ENCODE assay signal across 25 cellular contexts in genomic region chr17:42975265-42975664, GRCh38. TPM values are rescaled to one million over a fixed set of nuclear protein-coding genes. Genes with fewer than 3 reads are reported as not detected.
"Had no signal": no experiment of that assay in that cellular context is flagged by ENCODE, and none has a peak within 500 bp of the region (broad histone marks: within the 10 kb centered on the region; RNA-seq: fewer than 3 reads in every experiment).

No MANE protein-coding gene starts in this region.

- DNase-seq: activated CD4-positive, alpha-beta T cell treated with anti-CD3 and anti-CD28 coated beads for 1 hour; activated CD4-positive, alpha-beta T cell treated with anti-CD3 and anti-CD28 coated beads, Interleukin-2, amount 50 U/mL, for 1 hour; activated CD8-positive, alpha-beta memory T cell treated with anti-CD3 and anti-CD28 coated beads for 24 hours; activated CD8-positive, alpha-beta memory T cell treated with anti-CD3 and anti-CD28 coated beads, Interleukin-2, amount 50 U/mL, for 48 hours; activated gamma-delta T cell; activated naive CD4-positive, alpha-beta T cell treated with anti-CD3 and anti-CD28 coated beads, Interleukin-2, amount 50 U/mL, for 16 hours; activated naive CD8-positive, alpha-beta T cell treated with anti-CD3 and anti-CD28 coated beads, Interleukin-2, amount 50 U/mL, for 24 hours; activated T-cell treated with anti-CD3 and anti-CD28 coated beads, Interleukin-2, amount 50 U/mL, for 48 hours; cortex of kidney; endodermal cell; esophagus squamous epithelium; heart right ventricle; islet precursor cell; left cardiac atrium; occipital lobe; posterior cingulate gyrus; spleen; stimulated activated CD4-positive, alpha-beta T cell treated with anti-CD3 and anti-CD28 coated beads, Interleukin-4, amount 100 ng/mL, for 1 hour; stimulated activated naive CD8-positive, alpha-beta T cell treated with anti-CD3 and anti-CD28 coated beads, Interleukin-15, Interleukin-2, amounts not matched to agents 100 U/mL and 50 U/mL, for 24 hours; SW 1271; tibial artery had no signal

- H3K4me3 Mint-ChIP-seq: activated naive CD8-positive, alpha-beta T cell treated with anti-CD3 and anti-CD28 coated beads, Interleukin-2, amount 50 U/mL, for 24 hours; endodermal cell; memory B cell; natural killer cell treated with Interleukin-12 subunit alpha and Interleukin-12 subunit beta and Interleukin-15 and Interleukin-18, amount 100 ng/mL, for 72 hours had no signal

- H3K36me3 ChIP-seq: esophagus squamous epithelium, heart right ventricle, spleen, tibial artery had no signal

- H3K36me3 Mint-ChIP-seq: memory B cell; natural killer cell treated with Interleukin-12 subunit alpha and Interleukin-12 subunit beta and Interleukin-15 and Interleukin-18, amount 100 ng/mL, for 72 hours had no signal

- ATAC-seq: activated naive CD8-positive, alpha-beta T cell treated with anti-CD3 and anti-CD28 coated beads, Interleukin-2, amount 50 U/mL, for 24 hours; heart right ventricle; left cardiac atrium; natural killer cell treated with Interleukin-12 subunit alpha and Interleukin-12 subunit beta and Interleukin-15 and Interleukin-18, amount 100 ng/mL, for 72 hours; stimulated activated naive CD8-positive, alpha-beta T cell treated with anti-CD3 and anti-CD28 coated beads, Interleukin-15, Interleukin-2, amounts not matched to agents 100 U/mL and 50 U/mL, for 24 hours had no signal

- H3K27ac Mint-ChIP-seq: activated naive CD8-positive, alpha-beta T cell treated with anti-CD3 and anti-CD28 coated beads, Interleukin-2, amount 50 U/mL, for 24 hours; endodermal cell; memory B cell; natural killer cell treated with Interleukin-12 subunit alpha and Interleukin-12 subunit beta and Interleukin-15 and Interleukin-18, amount 100 ng/mL, for 72 hours had no signal

- H3K27me3 Mint-ChIP-seq: activated naive CD8-positive, alpha-beta T cell treated with anti-CD3 and anti-CD28 coated beads, Interleukin-2, amount 50 U/mL, for 24 hours; memory B cell had no signal

- H3K9me3 Mint-ChIP-seq: activated naive CD8-positive, alpha-beta T cell treated with anti-CD3 and anti-CD28 coated beads, Interleukin-2, amount 50 U/mL, for 24 hours; memory B cell; natural killer cell treated with Interleukin-12 subunit alpha and Interleukin-12 subunit beta and Interleukin-15 and Interleukin-18, amount 100 ng/mL, for 72 hours had no signal

- H3K9me3 ChIP-seq: esophagus squamous epithelium, heart right ventricle, spleen, tibial artery had no signal

- H3K4me3 ChIP-seq: cardiac muscle cell, esophagus squamous epithelium, heart right ventricle, spleen, tibial artery had no signal

- H3K27me3 ChIP-seq: cardiac muscle cell, esophagus squamous epithelium, heart right ventricle, spleen, tibial artery had no signal

- H3K27ac ChIP-seq: cardiac muscle cell, esophagus squamous epithelium, heart right ventricle, spleen, tibial artery had no signal

RNA-seq across cellular contexts. Expression of gene PTGES3L, which starts 4.6 kb away (rescaled TPM):
- total RNA-seq: subcutaneous adipose tissue had no signal
